In genomic region chr11:62340269-62340901, GRCh38 we compare ENCODE assay signal across 1 cellular context.
TF ChIP-seq lines count a peak whose summit lies in the region.

No MANE protein-coding gene starts in this region.

TF ChIP-seq in HepG2, 621 proteins besides CTCF, POLR2A, EP300 and RAD21 (continued from another document and continues in another):
- TF ChIP-seq REST (IDR thresholded peaks at IDR 0.05; ENCODE audit: borderline replicate concordance in 1 of 2, low read depth in 1 of 2, low read length in 2 of 2) (no peak), ZFP36L2 (CRISPR knock-in tag; IDR thresholded peaks at IDR 0.05) (no peak), YEATS2 (CRISPR knock-in tag; IDR thresholded peaks at IDR 0.05; ENCODE audit: borderline replicate concordance) (no peak), SYNCRIP (IDR thresholded peaks at IDR 0.05; ENCODE audit: insufficient read depth, low read depth, low read length) (no peak), NFIC (IDR thresholded peaks at IDR 0.05; ENCODE audit: low read length) (peak; percentile 39; the same call in 1 of the 2 replicates), ZNF253 (CRISPR knock-in tag; IDR thresholded peaks at IDR 0.05; ENCODE audit: borderline replicate concordance) (no peak), GLI4 (CRISPR knock-in tag; IDR thresholded peaks at IDR 0.05; ENCODE audit: borderline replicate concordance) (no peak), MLLT10 (CRISPR knock-in tag; IDR thresholded peaks at IDR 0.05) (no peak), PHB2 (IDR thresholded peaks at IDR 0.05; ENCODE audit: partially characterized antibody) (no peak), EHMT2 (IDR thresholded peaks at IDR 0.05; ENCODE audit: borderline replicate concordance, low read depth, low read length) (no peak), NFKB2 (CRISPR knock-in tag; IDR thresholded peaks at IDR 0.05; ENCODE audit: borderline replicate concordance) (no peak), ZNF546 (CRISPR knock-in tag; conservative IDR thresholded peaks at IDR 0.05) (no peak), DRAP1 (CRISPR knock-in tag; IDR thresholded peaks at IDR 0.05) (0 out of 2 replicates have a peak, but pooled peaks have one; percentile 45), FOXJ3 (CRISPR knock-in tag; IDR thresholded peaks at IDR 0.05; ENCODE audit: borderline replicate concordance) (no peak), RBM39 (IDR thresholded peaks at IDR 0.05; ENCODE audit: low read depth, low read length, poor library complexity, severe bottlenecking) (no peak), SOX6 (IDR thresholded peaks at IDR 0.05) (no peak), SOX6 (CRISPR knock-in tag; IDR thresholded peaks at IDR 0.05) (peak; percentile 58), SNRNP70 (IDR thresholded peaks at IDR 0.05; ENCODE audit: low read depth, low read length) (no peak), ARNT (IDR thresholded peaks at IDR 0.05) (no peak), BRCA1 (CRISPR knock-in tag; IDR thresholded peaks at IDR 0.05) (no peak), ZNF143 (CRISPR knock-in tag; IDR thresholded peaks at IDR 0.05) (peak; percentile 83), ZNF337 (CRISPR knock-in tag; IDR thresholded peaks at IDR 0.05; ENCODE audit: borderline replicate concordance, low read depth) (no peak), KLF13 (CRISPR knock-in tag; IDR thresholded peaks at IDR 0.05) (no peak), ZBTB1 (CRISPR knock-in tag; IDR thresholded peaks at IDR 0.05; ENCODE audit: borderline replicate concordance) (no peak), HIC2 (CRISPR knock-in tag; IDR thresholded peaks at IDR 0.05; ENCODE audit: low read depth) (peak; percentile 42; the same call in 1 of the 2 replicates), RORA (CRISPR knock-in tag; IDR thresholded peaks at IDR 0.05) (no peak), ATF3 (CRISPR knock-in tag; IDR thresholded peaks at IDR 0.05) (no peak), ZNF644 (CRISPR knock-in tag; IDR thresholded peaks at IDR 0.05; ENCODE audit: low read depth) (no peak), ISX (CRISPR knock-in tag; conservative IDR thresholded peaks at IDR 0.05) (no peak), PATZ1 (CRISPR knock-in tag; IDR thresholded peaks at IDR 0.05) (no peak), NR2C2 (CRISPR knock-in tag; IDR thresholded peaks at IDR 0.05; ENCODE audit: borderline replicate concordance) (0 out of 2 replicates have a peak, but pooled peaks have one; percentile 23), ZFP36 (IDR thresholded peaks at IDR 0.05; ENCODE audit: borderline replicate concordance, low read depth, low read length, partially characterized antibody) (no peak), MXD1 (CRISPR knock-in tag; IDR thresholded peaks at IDR 0.05) (no peak), ZNF329 (CRISPR knock-in tag; IDR thresholded peaks at IDR 0.05; ENCODE audit: low read depth) (no peak), FOXA1 (IDR thresholded peaks at IDR 0.05) (no peak), FOXA1 (CRISPR knock-in tag; IDR thresholded peaks at IDR 0.05) (peak; percentile 51; the same call in 1 of the 2 replicates), ZNF160 (CRISPR knock-in tag; IDR thresholded peaks at IDR 0.05) (no peak), ZFYVE20 (CRISPR knock-in tag; IDR thresholded peaks at IDR 0.05; ENCODE audit: borderline replicate concordance, low read depth) (no peak), POLR2AphosphoS2 (IDR thresholded peaks at IDR 0.05; ENCODE audit: low read depth, low read length) (no peak), ZUFSP (CRISPR knock-in tag; IDR thresholded peaks at IDR 0.05; ENCODE audit: borderline replicate concordance) (no peak), HMG20A (CRISPR knock-in tag; IDR thresholded peaks at IDR 0.05; ENCODE audit: borderline replicate concordance) (no peak; the same call in 1 of the 2 replicates), ZNF10 (CRISPR knock-in tag; IDR thresholded peaks at IDR 0.05; ENCODE audit: borderline replicate concordance, low read depth) (no peak), ZSCAN12 (CRISPR knock-in tag; IDR thresholded peaks at IDR 0.05) (no peak), ZMYM3 (CRISPR knock-in tag; IDR thresholded peaks at IDR 0.05) (0 out of 2 replicates have a peak, but pooled peaks have one; percentile 16), ZNF75D (CRISPR knock-in tag; IDR thresholded peaks at IDR 0.05; ENCODE audit: borderline replicate concordance) (no peak)
- TF ChIP-seq, protein P1, sequence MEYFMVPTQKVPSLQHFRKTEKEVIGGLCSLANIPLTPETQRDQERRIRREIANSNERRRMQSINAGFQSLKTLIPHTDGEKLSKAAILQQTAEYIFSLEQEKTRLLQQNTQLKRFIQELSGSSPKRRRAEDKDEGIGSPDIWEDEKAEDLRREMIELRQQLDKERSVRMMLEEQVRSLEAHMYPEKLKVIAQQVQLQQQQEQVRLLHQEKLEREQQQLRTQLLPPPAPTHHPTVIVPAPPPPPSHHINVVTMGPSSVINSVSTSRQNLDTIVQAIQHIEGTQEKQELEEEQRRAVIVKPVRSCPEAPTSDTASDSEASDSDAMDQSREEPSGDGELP (IDR thresholded peaks at IDR 0.05; ENCODE audit: borderline replicate concordance, low read depth): no peak
- TF ChIP-seq, protein P2, sequence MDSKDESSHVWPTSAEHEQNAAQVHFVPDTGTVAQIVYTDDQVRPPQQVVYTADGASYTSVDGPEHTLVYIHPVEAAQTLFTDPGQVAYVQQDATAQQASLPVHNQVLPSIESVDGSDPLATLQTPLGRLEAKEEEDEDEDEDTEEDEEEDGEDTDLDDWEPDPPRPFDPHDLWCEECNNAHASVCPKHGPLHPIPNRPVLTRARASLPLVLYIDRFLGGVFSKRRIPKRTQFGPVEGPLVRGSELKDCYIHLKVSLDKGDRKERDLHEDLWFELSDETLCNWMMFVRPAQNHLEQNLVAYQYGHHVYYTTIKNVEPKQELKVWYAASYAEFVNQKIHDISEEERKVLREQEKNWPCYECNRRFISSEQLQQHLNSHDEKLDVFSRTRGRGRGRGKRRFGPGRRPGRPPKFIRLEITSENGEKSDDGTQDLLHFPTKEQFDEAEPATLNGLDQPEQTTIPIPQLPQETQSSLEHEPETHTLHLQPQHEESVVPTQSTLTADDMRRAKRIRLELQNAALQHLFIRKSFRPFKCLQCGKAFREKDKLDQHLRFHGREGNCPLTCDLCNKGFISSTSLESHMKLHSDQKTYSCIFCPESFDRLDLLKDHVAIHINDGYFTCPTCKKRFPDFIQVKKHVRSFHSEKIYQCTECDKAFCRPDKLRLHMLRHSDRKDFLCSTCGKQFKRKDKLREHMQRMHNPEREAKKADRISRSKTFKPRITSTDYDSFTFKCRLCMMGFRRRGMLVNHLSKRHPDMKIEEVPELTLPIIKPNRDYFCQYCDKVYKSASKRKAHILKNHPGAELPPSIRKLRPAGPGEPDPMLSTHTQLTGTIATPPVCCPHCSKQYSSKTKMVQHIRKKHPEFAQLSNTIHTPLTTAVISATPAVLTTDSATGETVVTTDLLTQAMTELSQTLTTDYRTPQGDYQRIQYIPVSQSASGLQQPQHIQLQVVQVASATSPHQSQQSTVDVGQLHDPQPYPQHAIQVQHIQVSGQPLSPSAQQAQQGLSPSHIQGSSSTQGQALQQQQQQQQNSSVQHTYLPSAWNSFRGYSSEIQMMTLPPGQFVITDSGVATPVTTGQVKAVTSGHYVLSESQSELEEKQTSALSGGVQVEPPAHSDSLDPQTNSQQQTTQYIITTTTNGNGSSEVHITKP (CRISPR knock-in tag; IDR thresholded peaks at IDR 0.05; ENCODE audit: low read depth): 0 out of 2 replicates have a peak, but pooled peaks have one; percentile 19
- TF ChIP-seq, protein P3, sequence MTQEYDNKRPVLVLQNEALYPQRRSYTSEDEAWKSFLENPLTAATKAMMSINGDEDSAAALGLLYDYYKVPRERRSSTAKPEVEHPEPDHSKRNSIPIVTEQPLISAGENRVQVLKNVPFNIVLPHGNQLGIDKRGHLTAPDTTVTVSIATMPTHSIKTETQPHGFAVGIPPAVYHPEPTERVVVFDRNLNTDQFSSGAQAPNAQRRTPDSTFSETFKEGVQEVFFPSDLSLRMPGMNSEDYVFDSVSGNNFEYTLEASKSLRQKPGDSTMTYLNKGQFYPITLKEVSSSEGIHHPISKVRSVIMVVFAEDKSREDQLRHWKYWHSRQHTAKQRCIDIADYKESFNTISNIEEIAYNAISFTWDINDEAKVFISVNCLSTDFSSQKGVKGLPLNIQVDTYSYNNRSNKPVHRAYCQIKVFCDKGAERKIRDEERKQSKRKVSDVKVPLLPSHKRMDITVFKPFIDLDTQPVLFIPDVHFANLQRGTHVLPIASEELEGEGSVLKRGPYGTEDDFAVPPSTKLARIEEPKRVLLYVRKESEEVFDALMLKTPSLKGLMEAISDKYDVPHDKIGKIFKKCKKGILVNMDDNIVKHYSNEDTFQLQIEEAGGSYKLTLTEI (CRISPR knock-in tag; conservative IDR thresholded peaks at IDR 0.05): no peak
